ENCODE assay signal across 8 cellular contexts in genomic region chr11:75384438-75385080, GRCh38. TPM values are rescaled to one million over a fixed set of nuclear protein-coding genes. Genes with fewer than 3 reads are reported as not detected.
DNase-seq lines count a peak whose midpoint lies in the region; ATAC-seq, FAIRE-seq and TF ChIP-seq lines count a peak whose summit lies in the region.

No MANE protein-coding gene starts in this region.

- peak; percentile 83 for DNase-seq in 8988T
- DNase-seq in GM13977 (ENCODE audit: low spot score), result peak; percentile 86
- peak; percentile 56 for DNase-seq in NCI-H226
- peak; percentile 70 for DNase-seq in activated CD4-positive, alpha-beta T cell treated with anti-CD3 and anti-CD28 coated beads for 1 hour
- DNase-seq in cardiac fibroblast (ENCODE audit: low read depth in 2 of 2), result peak; percentile 73
- peak; percentile 90 for DNase-seq in kidney
- DNase-seq in stimulated activated CD4-positive, alpha-beta T cell treated with anti-CD3 and anti-CD28 coated beads, Interleukin-1b, Interleukin-23, amount 100 ng/mL, for 48 hours, result peak; percentile 66

- no peaks in the 10 kb centered on the region for H3K9me3 ChIP-seq in kidney (ENCODE audit: control insufficient read depth in 1 of 2, low read length in 2 of 2)

- in situ Hi-C loops in GM13977 (cut with MboI; ENCODE audit: low pct_unique_long_range_greater_than_20kb, low sequenced_read_pairs, unreplicated experiment), result loop anchor here (5.0 kb wide), 1 partner anchor 107 kb away; no protein-coding TSS in a partner anchor

- H3K9ac ChIP-seq in kidney (ENCODE audit: low read length in 2 of 2), result no peak overlapping the region

- no peaks in the 10 kb centered on the region for H3K36me3 ChIP-seq in kidney (ENCODE audit: control insufficient read depth in 1 of 2, insufficient read depth in 2 of 2, low read length in 2 of 2)

- H3K4me3 ChIP-seq in cardiac fibroblast (replicated peaks in 1 of 2; ENCODE audit: low read depth in 2 of 2, low read length in 2 of 2), result peak overlapping the region in 1 of 2 donors; percentile 10
- no peak overlapping the region for H3K4me3 ChIP-seq in kidney (ENCODE audit: low read length in 2 of 2)

- ATAC-seq in HG03139 (IDR thresholded peaks at IDR 0.05; ENCODE audit: unreplicated experiment), result no peak

- TF ChIP-seq CTCF in GM13977 (IDR thresholded peaks at IDR 0.05; ENCODE audit: extremely low read depth, insufficient read depth, missing control alignments) (peak; percentile 95), cardiac fibroblast (IDR thresholded peaks at IDR 0.05; ENCODE audit: low read depth, low read length) (peak; percentile 98), kidney (IDR thresholded peaks at IDR 0.05; ENCODE audit: borderline replicate concordance, extremely low read depth, insufficient read depth) (peak; percentile 99)

- intact Hi-C loops in kidney (cut with DNase I), result loop anchor here (5.0 to 10.0 kb wide), 2 partner anchors 50 to 107 kb away; no protein-coding TSS in a partner anchor

- peaks cover 0 to 3% of the 10 kb centered on the region in 2 donors for H3K4me1 ChIP-seq in kidney (ENCODE audit: control insufficient read depth in 1 of 2, insufficient read depth in 1 of 2, low read depth in 1 of 2, low read length in 2 of 2)

- H3K27ac ChIP-seq in kidney (ENCODE audit: low read depth in 2 of 2, low read length in 2 of 2), result no peak overlapping the region

- no peak for FAIRE-seq in kidney (lab: Jason Lieb, UNC)

RNA-seq across cellular contexts. Expression of gene RPS3, which starts 14.8 kb away (rescaled TPM):
- 1,724 TPM for total RNA-seq in kidney
- polyA plus RNA-seq in kidney (ENCODE audit: insufficient read depth, low read depth, low replicate concordance), result 1,510 TPM

RNA-seq across cellular contexts. Expression of gene ARRB1, which starts 33.1 kb away (rescaled TPM):
- 53.8 TPM for total RNA-seq in kidney
- 17.6 TPM for polyA plus RNA-seq in kidney (ENCODE audit: insufficient read depth, low read depth, low replicate concordance)

RNA-seq across cellular contexts. Expression of gene KLHL35, which starts 48.4 kb away (rescaled TPM):
- 1.8 TPM for total RNA-seq in kidney
- polyA plus RNA-seq in kidney (ENCODE audit: insufficient read depth, low read depth, low replicate concordance), result 0.26 TPM
